36 cellular contexts compared by ENCODE assay signal in genomic region chr4:3791256-3791655, GRCh38. TPM values are rescaled to one million over a fixed set of nuclear protein-coding genes. Genes with fewer than 3 reads are reported as not detected.
"Had no signal": no experiment of that assay in that cellular context is flagged by ENCODE, and none has a peak within 500 bp of the region (broad histone marks: within the 10 kb centered on the region; RNA-seq: fewer than 3 reads in every experiment).

No MANE protein-coding gene starts in this region.

- H3K4me1 ChIP-seq: adrenal gland, breast epithelium had no signal

- H3K36me3 ChIP-seq: adrenal gland, brain microvascular endothelial cell, breast epithelium had no signal

- H3K27me3 Mint-ChIP-seq: activated CD4-positive, alpha-beta T cell treated with anti-CD3 and anti-CD28 coated beads, Interleukin-2, amount 10 ng/mL, durations not matched to agents 24 days and 14 days had no signal

- ATAC-seq: activated CD8-positive, alpha-beta T cell treated with anti-CD3 and anti-CD28 coated beads for 36 hours; activated naive CD4-positive, alpha-beta T cell treated with anti-CD3 and anti-CD28 coated beads, Interleukin-2, amount 50 U/mL, for 72 hours; activated T-cell treated with anti-CD3 and anti-CD28 coated beads, Interleukin-2, amount 50 U/mL, for 4 hours; activated T-cell treated with anti-CD3 and anti-CD28 coated beads, Interleukin-2, amount 50 U/mL, for 72 hours; activated T-helper 17 cell treated with anti-CD3 and anti-CD28 coated beads, Interleukin-2, amount 50 U/mL, for 72 hours had no signal

- FAIRE-seq: astrocyte, TTC549 had no signal

- H3K36me3 Mint-ChIP-seq: activated CD4-positive, alpha-beta memory T cell treated with anti-CD3 and anti-CD28 coated beads for 36 hours; activated naive CD4-positive, alpha-beta T cell treated with anti-CD3 and anti-CD28 coated beads, Interleukin-2, amount 10 ng/mL, durations not matched to agents 7 days and 5 days; activated naive CD8-positive, alpha-beta T cell treated with anti-CD3 and anti-CD28 coated beads for 36 hours had no signal

- H3K27ac ChIP-seq: adrenal gland, body of pancreas, brain microvascular endothelial cell, breast epithelium had no signal

- H3K27ac Mint-ChIP-seq: activated B cell treated with CpG ODN at 0.5 μM for 24 hours; activated CD4-positive, alpha-beta memory T cell treated with anti-CD3 and anti-CD28 coated beads for 36 hours; activated CD4-positive, alpha-beta T cell treated with anti-CD3 and anti-CD28 coated beads, Interleukin-2, amount 10 ng/mL, durations not matched to agents 24 days and 14 days; activated CD8-positive, alpha-beta T cell treated with anti-CD3 and anti-CD28 coated beads for 36 hours; activated naive CD4-positive, alpha-beta T cell treated with anti-CD3 and anti-CD28 coated beads, Interleukin-2, amount 10 ng/mL, durations not matched to agents 7 days and 5 days; activated naive CD4-positive, alpha-beta T cell treated with anti-CD3 and anti-CD28 coated beads, Interleukin-2, amount 50 U/mL, for 72 hours; activated naive CD8-positive, alpha-beta T cell treated with anti-CD3 and anti-CD28 coated beads for 36 hours; activated T-cell treated with anti-CD3 and anti-CD28 coated beads, Interleukin-2, amount 50 U/mL, for 72 hours; activated T-helper 1 cell treated with anti-CD3 and anti-CD28 coated beads, Interleukin-12 subunit alpha, Interleukin-12 subunit beta, Interleukin-2, Interleukin-4 antibody, amounts not matched to agents 30 ng/mL and 10 ng/mL and 1 ng/mL, durations not matched to agents 14 hours and 24 hours and 36 hours; activated T-helper 17 cell treated with anti-CD3 and anti-CD28 coated beads, Interleukin-2, amount 50 U/mL, for 72 hours; T-helper 2 cell treated with Interferon-gamma antibody and Interleukin-4, amounts not matched to agents 5 μg/mL and 100 μg/mL, for 36 hours had no signal

- H3K4me3 Mint-ChIP-seq: activated B cell treated with CpG ODN at 0.5 μM for 24 hours; activated CD4-positive, alpha-beta memory T cell treated with anti-CD3 and anti-CD28 coated beads for 36 hours; activated CD4-positive, alpha-beta T cell treated with anti-CD3 and anti-CD28 coated beads, Interleukin-2, amount 10 ng/mL, durations not matched to agents 24 days and 14 days; activated CD8-positive, alpha-beta T cell treated with anti-CD3 and anti-CD28 coated beads for 36 hours; activated naive CD4-positive, alpha-beta T cell treated with anti-CD3 and anti-CD28 coated beads, Interleukin-2, amount 10 ng/mL, durations not matched to agents 7 days and 5 days; activated naive CD8-positive, alpha-beta T cell treated with anti-CD3 and anti-CD28 coated beads for 36 hours; activated T-cell treated with anti-CD3 and anti-CD28 coated beads, Interleukin-2, amount 50 U/mL, for 4 hours; activated T-cell treated with anti-CD3 and anti-CD28 coated beads, Interleukin-2, amount 50 U/mL, for 72 hours; activated T-helper 1 cell treated with anti-CD3 and anti-CD28 coated beads, Interleukin-12 subunit alpha, Interleukin-12 subunit beta, Interleukin-2, Interleukin-4 antibody, amounts not matched to agents 30 ng/mL and 10 ng/mL and 1 ng/mL, durations not matched to agents 14 hours and 24 hours and 36 hours; activated T-helper 17 cell treated with anti-CD3 and anti-CD28 coated beads, Interleukin-2, amount 50 U/mL, for 72 hours; central memory CD8-positive, alpha-beta T cell; T-helper 1 cell treated with Interleukin-12 subunit alpha and Interleukin-12 subunit beta and Interleukin-4 antibody, amounts not matched to agents 30 μg/mL and 1 μg/mL, for 36 hours; T-helper 2 cell treated with Interferon-gamma antibody and Interleukin-4, amounts not matched to agents 5 μg/mL and 100 μg/mL, for 36 hours had no signal

- H3K4me3 ChIP-seq: adrenal gland, body of pancreas, breast epithelium had no signal

- H3K27me3 ChIP-seq: adrenal gland, body of pancreas, brain microvascular endothelial cell had no signal

- H3K4me1 Mint-ChIP-seq: activated B cell treated with CpG ODN at 0.5 μM for 24 hours; activated CD4-positive, alpha-beta T cell treated with anti-CD3 and anti-CD28 coated beads, Interleukin-2, amount 10 ng/mL, durations not matched to agents 24 days and 14 days; activated naive CD4-positive, alpha-beta T cell treated with anti-CD3 and anti-CD28 coated beads, Interleukin-2, amount 10 ng/mL, durations not matched to agents 7 days and 5 days; activated naive CD8-positive, alpha-beta T cell treated with anti-CD3 and anti-CD28 coated beads for 36 hours; activated T-helper 17 cell treated with anti-CD3 and anti-CD28 coated beads, Interleukin-2, amount 50 U/mL, for 72 hours; central memory CD8-positive, alpha-beta T cell had no signal

- DNase-seq: activated B cell treated with CpG ODN at 0.5 μM for 24 hours; activated CD4-positive, alpha-beta T cell treated with anti-CD3 and anti-CD28 coated beads for 4 hours; activated CD4-positive, alpha-beta T cell treated with anti-CD3 and anti-CD28 coated beads, Interleukin-2, amount 50 U/mL, for 1 hour; activated CD4-positive, alpha-beta T cell treated with anti-CD3 and anti-CD28 coated beads, Interleukin-2, amount 50 U/mL, for 4 hours; activated CD4-positive, CD25-positive, alpha-beta regulatory T cell treated with anti-CD3 and anti-CD28 coated beads, Interleukin-2, amount 50 U/mL, for 72 hours; activated CD8-positive, alpha-beta memory T cell treated with anti-CD3 and anti-CD28 coated beads, Interleukin-2, amount 50 U/mL, for 4 hours; activated effector memory CD4-positive, alpha-beta T cell treated with anti-CD3 and anti-CD28 coated beads, Interleukin-2, amount 50 U/mL, for 16 hours; activated gamma-delta T cell treated with Interleukin-2 at 50 U/mL for 16 hours; activated naive CD4-positive, alpha-beta T cell; activated T-cell treated with anti-CD3 and anti-CD28 coated beads for 4 hours; activated T-cell treated with anti-CD3 and anti-CD28 coated beads, Interleukin-2, amount 50 U/mL, for 1 hour; activated T-cell treated with anti-CD3 and anti-CD28 coated beads, Interleukin-2, amount 50 U/mL, for 4 hours; amniotic stem cell; caudate nucleus; cerebellar nuclear complex; T-helper 1 cell; T-helper 9 cell had no signal

RNA-seq across cellular contexts. Expression of gene ADRA2C, which starts 25.1 kb away (rescaled TPM):
- total RNA-seq: activated B cell treated with CpG ODN at 0.5 μM for 24 hours; activated CD4-positive, alpha-beta memory T cell treated with anti-CD3 and anti-CD28 coated beads for 36 hours; activated CD4-positive, alpha-beta T cell treated with anti-CD3 and anti-CD28 coated beads, Interleukin-2, amount 10 ng/mL, durations not matched to agents 24 days and 14 days; activated CD8-positive, alpha-beta memory T cell treated with anti-CD3 and anti-CD28 coated beads for 36 hours; activated naive CD8-positive, alpha-beta T cell treated with anti-CD3 and anti-CD28 coated beads for 36 hours; activated T-cell treated with anti-CD3 and anti-CD28 coated beads, Interleukin-2, amount 50 U/mL, for 4 hours; activated T-cell treated with anti-CD3 and anti-CD28 coated beads, Interleukin-2, amount 50 U/mL, for 72 hours; activated T-helper 1 cell treated with anti-CD3 and anti-CD28 coated beads, Interleukin-12 subunit alpha, Interleukin-12 subunit beta, Interleukin-2, Interleukin-4 antibody, amounts not matched to agents 30 ng/mL and 10 ng/mL and 1 ng/mL, durations not matched to agents 14 hours and 24 hours and 36 hours; activated T-helper 17 cell treated with anti-CD3 and anti-CD28 coated beads, Interleukin-2, amount 50 U/mL, for 72 hours had no signal
